In genomic region chr9:131404987-131405386, GRCh38 we compare ENCODE assay signal across 11 cellular contexts. TPM values are rescaled to one million over a fixed set of nuclear protein-coding genes. Genes with fewer than 3 reads are reported as not detected.
A peak's percentile ranks its signal among the peaks of the same experiment; 100 is the strongest.
DNase-seq lines count a peak whose midpoint lies in the region; ATAC-seq and TF ChIP-seq lines count a peak whose summit lies in the region.
"Had no signal": no experiment of that assay in that cellular context is flagged by ENCODE, and none has a peak within 500 bp of the region (broad histone marks: within the 10 kb centered on the region; RNA-seq: fewer than 3 reads in every experiment).

No MANE protein-coding gene starts in this region.

- H3K27ac Mint-ChIP-seq in CD8-positive, alpha-beta T cell: peak overlapping the region; percentile 88
- peak overlapping the region; percentile 88 to 95 for H3K27ac Mint-ChIP-seq in T-cell
- peak overlapping the region; percentile 92 for H3K27ac Mint-ChIP-seq in progenitor cell of endocrine pancreas

- no peaks in the 10 kb centered on the region for H3K27me3 ChIP-seq in CD8-positive, alpha-beta T cell (ENCODE audit: insufficient read depth, low read length)
- no peaks in the 10 kb centered on the region for H3K27me3 ChIP-seq in fibroblast of lung (ENCODE audit: control insufficient read depth, insufficient read depth, low read length)
- H3K27me3 ChIP-seq: thyroid gland had no signal

- no peaks in the 10 kb centered on the region for H3K27me3 Mint-ChIP-seq in CD8-positive, alpha-beta T cell (ENCODE audit: low read depth)
- H3K27me3 Mint-ChIP-seq in T-cell (no peaks in the 10 kb centered on the region), progenitor cell of endocrine pancreas (no peaks in the 10 kb centered on the region)

- peak overlapping the region; percentile 56 for H3K4me2 ChIP-seq in fibroblast of lung (ENCODE audit: extremely low read depth, insufficient read depth, low read length)

- no peak for TF ChIP-seq CTCF in CD8-positive, alpha-beta T cell (IDR thresholded peaks at IDR 0.05)
- TF ChIP-seq CTCF in fibroblast of lung (conservative IDR thresholded peaks at IDR 0.05 in 1 of 2, IDR thresholded peaks at IDR 0.05 in 1 of 2; ENCODE audit: low read depth in 1 of 2, low read length in 2 of 2) (no peak), progenitor cell of endocrine pancreas (IDR thresholded peaks at IDR 0.05; ENCODE audit: unreplicated experiment) (no peak)

- peaks cover 87% of the 10 kb centered on the region for H3K4me1 Mint-ChIP-seq in CD8-positive, alpha-beta T cell (ENCODE audit: low read depth)
- peaks cover 93 to 95% (median 94%) of the 10 kb centered on the region in 3 donors for H3K4me1 Mint-ChIP-seq in T-cell
- H3K4me1 Mint-ChIP-seq in progenitor cell of endocrine pancreas (ENCODE audit: low read depth): peaks cover 65% of the 10 kb centered on the region

- no peak overlapping the region for H2AFZ ChIP-seq in fibroblast of lung (ENCODE audit: low read length)

- CTCF ChIA-PET in CD8-positive, alpha-beta T cell (lab: Charles Lee): interaction anchor here (0.7 to 4.6 kb wide), 8 partner anchors 8 to 68 kb away, joined by 3 to 41 read pairs (median 8); no protein-coding TSS in a partner anchor
- CTCF ChIA-PET in T-cell (lab: Charles Lee): interaction anchor here (0.5 to 1.4 kb wide), 5 partner anchors 12 to 227 kb away, joined by 3 to 4 read pairs (median 3); no protein-coding TSS in a partner anchor

- peak overlapping the region; percentile 26 for H3K27ac ChIP-seq in CD8-positive, alpha-beta T cell (ENCODE audit: low read depth, low read length)
- peak overlapping the region; percentile 18 for H3K27ac ChIP-seq in fibroblast of lung (ENCODE audit: insufficient read depth, low read length)

- no peaks in the 10 kb centered on the region for H3K9me3 Mint-ChIP-seq in CD8-positive, alpha-beta T cell
- no peaks in the 10 kb centered on the region for H3K9me3 Mint-ChIP-seq in T-cell
- no peaks in the 10 kb centered on the region for H3K9me3 Mint-ChIP-seq in progenitor cell of endocrine pancreas (ENCODE audit: low read depth)

- H3K79me2 ChIP-seq in fibroblast of lung (ENCODE audit: control insufficient read depth, insufficient read depth, low read length): peaks cover 97% of the 10 kb centered on the region

- peak overlapping the region; percentile 82 for H3K4me3 Mint-ChIP-seq in CD8-positive, alpha-beta T cell
- H3K4me3 Mint-ChIP-seq in T-cell (peak overlapping the region; percentile 69 to 84 (median 78)), progenitor cell of endocrine pancreas (ENCODE audit: low read depth) (peak overlapping the region; percentile 29)

- POLR2A ChIA-PET in CD8-positive, alpha-beta T cell (lab: Charles Lee): interaction anchor here (2.2 to 4.6 kb wide), 4 partner anchors 8 to 32 kb away, joined by 7 to 33 read pairs (median 16); no protein-coding TSS in a partner anchor
- POLR2A ChIA-PET in T-cell (lab: Charles Lee): no interaction called here

- H3K36me3 ChIP-seq in CD8-positive, alpha-beta T cell (ENCODE audit: insufficient read depth, low read length): no peaks in the 10 kb centered on the region
- no peaks in the 10 kb centered on the region for H3K36me3 ChIP-seq in fibroblast of lung (ENCODE audit: control insufficient read depth, insufficient read depth, low read length)
- H3K36me3 ChIP-seq: thyroid gland had no signal

- H4K20me1 ChIP-seq in fibroblast of lung (ENCODE audit: control insufficient read depth, extremely low read depth, insufficient read depth, low read length): peaks cover 2% of the 10 kb centered on the region

- peaks cover 17% of the 10 kb centered on the region for H3K36me3 Mint-ChIP-seq in CD8-positive, alpha-beta T cell
- H3K36me3 Mint-ChIP-seq in T-cell (peaks cover 3% of the 10 kb centered on the region), progenitor cell of endocrine pancreas (ENCODE audit: insufficient read depth) (peaks cover 2% of the 10 kb centered on the region)

- H3K9me3 ChIP-seq in CD8-positive, alpha-beta T cell (ENCODE audit: low read length): no peaks in the 10 kb centered on the region
- H3K9me3 ChIP-seq in fibroblast of lung (ENCODE audit: control insufficient read depth, insufficient read depth, low read depth, low read length): no peaks in the 10 kb centered on the region
- H3K9me3 ChIP-seq: thyroid gland had no signal

- intact Hi-C loops in CD8-positive, alpha-beta T cell (cut with DNase I, micrococcal nuclease): loop anchor here in 1 of 2 experiments (5.0 kb wide), 1 partner anchor 33 kb away; no protein-coding TSS in a partner anchor

- peaks cover 93% of the 10 kb centered on the region for H3K4me1 ChIP-seq in CD8-positive, alpha-beta T cell (ENCODE audit: insufficient read depth, low read length)
- peaks cover 51% of the 10 kb centered on the region for H3K4me1 ChIP-seq in fibroblast of lung (ENCODE audit: control insufficient read depth, extremely low read depth, insufficient read depth, low read length)

- ATAC-seq in CD8-positive, alpha-beta T cell: no peak
- ATAC-seq in T-cell (replicated peaks in 1 of 4): no peak

- H3K4me3 ChIP-seq in CD8-positive, alpha-beta T cell (ENCODE audit: low read depth, low read length): peak overlapping the region; percentile 33
- H3K4me3 ChIP-seq in fibroblast of lung (replicated peaks in 1 of 4; ENCODE audit: control extremely low read depth in 1 of 4, insufficient read depth in 1 of 4, low read depth in 3 of 4, low read length in 4 of 4): peak overlapping the region in 1 of 4 experiments; percentile 2
- H3K4me3 ChIP-seq: thyroid gland had no signal

- DNase-seq in CD8-positive, alpha-beta T cell: no peak
- DNase-seq in T-cell: peak in 1 of 34 experiments; percentile 21
- peak in 1 of 2 donors; percentile 21 for DNase-seq in fibroblast of lung (ENCODE audit: low read depth in 2 of 2)
- DNase-seq in progenitor cell of endocrine pancreas (ENCODE audit: low spot score, unreplicated experiment): no peak
- DNase-seq in NCI-H82 treated with DMSO at 0.1 percent for 48 hours (lab: John Stamatoyannopoulos, UW; ENCODE audit: unreplicated experiment): no peak
- no peak for DNase-seq in stimulated activated CD4-positive, alpha-beta T cell treated with anti-CD3 and anti-CD28 coated beads, Interleukin-15, amount 100 ng/mL, for 24 hours
- DNase-seq in mucosa of gallbladder (ENCODE audit: low spot score): no peak
- no peak for DNase-seq in activated CD4-positive, CD25-positive, alpha-beta regulatory T cell treated with anti-CD3 and anti-CD28 coated beads, Interleukin-2, amount 50 U/mL, for 72 hours
- DNase-seq: NCI-H2081 treated with DMSO at 0.1 percent for 48 hours, retina had no signal

- no peak overlapping the region for H3K9ac ChIP-seq in fibroblast of lung (ENCODE audit: insufficient read depth, low read length)

RNA-seq across cellular contexts. Expression of gene PRRC2B, which starts 11.1 kb away (rescaled TPM):
- total RNA-seq in CD8-positive, alpha-beta T cell: 100 to 1,000 TPM; 234 to 251 TPM
- total RNA-seq in T-cell: 100 to 1,000 TPM; 259 to 375 (median 370) TPM
- total RNA-seq in fibroblast of lung: 51.4 and 66.4 TPM in 2 replicates
- polyA plus RNA-seq in fibroblast of lung: 29.7 and 29.9 TPM in 2 replicates
- polyA plus RNA-seq in fibroblast of lung (2012): 47.1 and 74.6 TPM in 2 replicates
- polyA minus RNA-seq in fibroblast of lung (ENCODE audit: low replicate concordance): 120 and 241 TPM in 2 replicates
- 416 and 460 TPM in 2 replicates for total RNA-seq in progenitor cell of endocrine pancreas
- total RNA-seq in mucosa of gallbladder: 261 TPM

Comparison
In these comparisons a context has a peak if more than half of its experiments do, and no peak if none do; other contexts are left out.
1. H3K4me3 Mint-ChIP-seq: peak in every context shown above with its lines; median percentile 82 in CD8-positive, alpha-beta T cell; 78 in T-cell; 29 in progenitor cell of endocrine pancreas.